12 cellular contexts compared by ENCODE assay signal in genomic region chr5:36494756-36495637, GRCh38.
A peak's percentile ranks its signal among the peaks of the same experiment; 100 is the strongest.
DNase-seq lines count a peak whose midpoint lies in the region; ATAC-seq and TF ChIP-seq lines count a peak whose summit lies in the region.
"Had no signal": no experiment of that assay in that cellular context is flagged by ENCODE, and none has a peak within 500 bp of the region (broad histone marks: within the 10 kb centered on the region; RNA-seq: fewer than 3 reads in every experiment).

No MANE protein-coding gene starts in this region.

- H3K4me1 ChIP-seq in HCT116 (ENCODE audit: control insufficient read depth in 1 of 2, insufficient read depth in 2 of 2, low read length in 2 of 2) (peaks cover 0 to 10% of the 10 kb centered on the region in 2 experiments; a peak in 2 of 4 replicates), body of pancreas (no peaks in the 10 kb centered on the region), thyroid gland (no peaks in the 10 kb centered on the region)

- H4K20me1 ChIP-seq in HCT116 (ENCODE audit: insufficient read depth), result no peaks in the 10 kb centered on the region

- TF ChIP-seq CTCF in HCT116 (IDR thresholded peaks at IDR 0.05 in 2 of 3, conservative IDR thresholded peaks at IDR 0.05 in 1 of 3; ENCODE audit: borderline replicate concordance in 1 of 3, insufficient read depth in 1 of 3, low read depth in 2 of 3, low read length in 2 of 3), result no peak
- no peak for TF ChIP-seq CTCF in body of pancreas (IDR thresholded peaks at IDR 0.05)
- no peak for TF ChIP-seq CTCF in thyroid gland (IDR thresholded peaks at IDR 0.05)

- no peak for ATAC-seq in HCT116
- peak; percentile 31 for ATAC-seq in body of pancreas

- TF ChIP-seq POLR2A in HCT116 (IDR thresholded peaks at IDR 0.05; ENCODE audit: borderline replicate concordance, extremely low read depth, insufficient read depth, insufficient read length), result no peak
- no peak for TF ChIP-seq POLR2A in body of pancreas (IDR thresholded peaks at IDR 0.05)
- TF ChIP-seq POLR2A in thyroid gland (IDR thresholded peaks at IDR 0.05), result no peak

- H3K4me3 ChIP-seq in HCT116 (replicated peaks in 1 of 2; ENCODE audit: low read depth in 1 of 2, low read length in 2 of 2) (no peak overlapping the region), body of pancreas (no peak overlapping the region), thyroid gland (replicated peaks in 1 of 3) (no peak overlapping the region)

- no peak for DNase-seq in HCT116 (ENCODE audit: low read depth, low spot score)
- peak in 3 of 4 donors; percentile 6 to 24 (median 11) for DNase-seq in body of pancreas
- peak; percentile 75 for DNase-seq in kidney glomerular epithelial cell (lab: John Stamatoyannopoulos, UW)
- peak; percentile 9 to 23 for DNase-seq in thyroid gland
- DNase-seq in ecto neural progenitor cell (ENCODE audit: low spot score), result no peak
- no peak for DNase-seq in RKO (ENCODE audit: low spot score)
- DNase-seq in cerebellar nuclear complex (lab: John Stamatoyannopoulos, UW), result no peak
- DNase-seq: activated CD8-positive, alpha-beta memory T cell treated with anti-CD3 and anti-CD28 coated beads, Interleukin-2, amount 50 U/mL, for 48 hours; mesendoderm; NCI-H1417; NCI-H69; SHP77 had no signal

- WGBS in body of pancreas, 2 donors, result 31 to 34% methylated on average over 6 of the region's 6 CpGs
- 32 to 39% methylated on average over 6 of the region's 6 CpGs for WGBS in thyroid gland, 2 donors

- H3K9me2 ChIP-seq in HCT116 (ENCODE audit: insufficient read depth), result no peaks in the 10 kb centered on the region

- peak overlapping the region; percentile 10; the same call in 1 of the 2 replicates for H3K4me2 ChIP-seq in HCT116 (ENCODE audit: low read length)

- no peaks in the 10 kb centered on the region for H3K9me3 ChIP-seq in HCT116 (ENCODE audit: control insufficient read depth in 1 of 2, insufficient read depth in 1 of 2, low read depth in 1 of 2, low read length in 2 of 2)
- no peaks in the 10 kb centered on the region for H3K9me3 ChIP-seq in body of pancreas
- no peaks in the 10 kb centered on the region for H3K9me3 ChIP-seq in thyroid gland

- no peak overlapping the region for H3K9ac ChIP-seq in HCT116 (ENCODE audit: low read length)

- H3K36me3 ChIP-seq in HCT116 (ENCODE audit: control insufficient read depth in 1 of 2, insufficient read depth in 2 of 2, low read length in 2 of 2) (no peaks in the 10 kb centered on the region), body of pancreas (replicated peaks in 1 of 2; ENCODE audit: insufficient read depth in 1 of 2, low read depth in 2 of 2) (no peaks in the 10 kb centered on the region), thyroid gland (no peaks in the 10 kb centered on the region)

- TF ChIP-seq RAD21 in HCT116 (IDR thresholded peaks at IDR 0.05; ENCODE audit: low read depth), result no peak

- RAD21 ChIA-PET in HCT116 (lab: Charles Lee; ENCODE audit: low non-redundant PET in 1 of 2, low total read pairs in 2 of 2, uncharacterized antibody in 2 of 2, unreplicated experiment in 2 of 2), result no interaction called here

- CTCF ChIA-PET in HCT116 (lab: Charles Lee), result interaction anchor here (1.7 kb wide), 1 partner anchor 196 kb away, joined by 5 read pairs; no protein-coding TSS in a partner anchor

- intact Hi-C loops in HCT116 (cut with micrococcal nuclease) (loop anchor here (5.0 to 10.0 kb wide), 2 partner anchors 68 to 210 kb away; no protein-coding TSS in a partner anchor), body of pancreas (cut with DNase I) (no loop called here), thyroid gland (cut with DNase I) (no loop called here)

- no peaks in the 10 kb centered on the region for H3K79me2 ChIP-seq in HCT116 (ENCODE audit: insufficient read depth, low read length)

- no peaks in the 10 kb centered on the region for H3K27me3 ChIP-seq in HCT116 (ENCODE audit: insufficient read depth, low read length)
- no peaks in the 10 kb centered on the region for H3K27me3 ChIP-seq in body of pancreas
- H3K27me3 ChIP-seq in thyroid gland, result no peaks in the 10 kb centered on the region

- no peak overlapping the region for H3K27ac ChIP-seq in HCT116 (ENCODE audit: low read depth, low read length)
- H3K27ac ChIP-seq in body of pancreas, result no peak overlapping the region
- H3K27ac ChIP-seq in thyroid gland, result no peak overlapping the region

- H2AFZ ChIP-seq in HCT116 (ENCODE audit: low read depth, low read length, poor library complexity, severe bottlenecking), result no peak overlapping the region

- POLR2A ChIA-PET in HCT116 (lab: Charles Lee), result no interaction called here

- BruUV-seq in HCT116 (replicated peaks; lab: Mats Ljungman, UMichigan), result no TSS peak

TF ChIP-seq in HCT116, 20 proteins besides CTCF, POLR2A, EP300 and RAD21:
- no peak for TF ChIP-seq SIN3A (IDR thresholded peaks at IDR 0.05; ENCODE audit: low read depth)
- TF ChIP-seq CEBPB (IDR thresholded peaks at IDR 0.05; ENCODE audit: low read depth), result no peak
- no peak for TF ChIP-seq EZH2 (IDR thresholded peaks at IDR 0.05)
- no peak for TF ChIP-seq POLR2AphosphoS5 (IDR thresholded peaks at IDR 0.05; ENCODE audit: low read depth, low read length)
- TF ChIP-seq FOSL1 (IDR thresholded peaks at IDR 0.05; ENCODE audit: low read depth), result no peak
- TF ChIP-seq ELF1 (IDR thresholded peaks at IDR 0.05; ENCODE audit: borderline replicate concordance, low read depth), result no peak
- TF ChIP-seq TCF7L2 (IDR thresholded peaks at IDR 0.05; ENCODE audit: borderline replicate concordance, extremely low read depth, insufficient read depth, insufficient read length), result no peak
- no peak for TF ChIP-seq ZBTB33 (IDR thresholded peaks at IDR 0.05; ENCODE audit: extremely low read depth, insufficient replicate concordance, low read length)
TF ChIP-seq in HCT116: peak in this region for 0.

Comparison
In these comparisons a context has a peak if more than half of its experiments do, and no peak if none do; other contexts are left out.
1. DNase-seq: peak in body of pancreas (3 of 4), kidney glomerular epithelial cell (single experiment) and thyroid gland (2 of 2); none in HCT116 (single experiment), ecto neural progenitor cell (single experiment), RKO (single experiment) and cerebellar nuclear complex (0 of 2).